ENCODE assay signal across 15 cellular contexts in the genomic region with DNA sequence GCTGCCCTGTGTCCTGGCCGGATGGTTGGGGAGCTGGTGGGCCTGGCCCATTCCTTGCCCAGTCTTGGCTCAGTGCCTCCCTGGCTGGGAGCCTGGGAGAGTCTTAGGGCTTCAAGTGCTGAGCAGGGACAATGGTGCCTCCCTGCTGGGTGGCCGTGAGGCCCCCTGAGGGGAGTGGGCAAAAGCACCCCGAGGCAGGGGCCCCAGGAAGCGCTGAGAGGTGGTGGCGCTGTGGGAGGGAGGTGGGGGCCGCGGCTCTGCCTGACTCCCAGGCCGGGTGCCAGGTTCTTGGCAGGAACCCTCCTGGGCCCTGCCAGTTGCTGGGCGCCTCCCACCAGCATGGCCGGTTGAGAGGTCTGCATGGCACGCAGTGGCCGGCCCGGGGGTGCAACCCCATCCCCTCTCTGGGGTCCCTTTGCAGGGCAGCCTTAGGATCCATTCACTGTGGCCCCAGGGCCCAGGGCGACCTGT. TPM values are rescaled to one million over a fixed set of nuclear protein-coding genes. Genes with fewer than 3 reads are reported as not detected.
DNase-seq lines count a peak whose midpoint lies in the region; ATAC-seq and TF ChIP-seq lines count a peak whose summit lies in the region.
"Had no signal": no experiment of that assay in that cellular context is flagged by ENCODE, and none has a peak within 500 bp of the region (broad histone marks: within the 10 kb centered on the region; RNA-seq: fewer than 3 reads in every experiment).

No MANE protein-coding gene starts in this region.

- no peak for TF ChIP-seq POLR2A in esophagus squamous epithelium (IDR thresholded peaks at IDR 0.05)

- H3K27ac ChIP-seq in esophagus squamous epithelium, result peak overlapping the region; percentile 85 to 95 (median 91)

- TF ChIP-seq CTCF in esophagus squamous epithelium (IDR thresholded peaks at IDR 0.05), result no peak
- no peak for TF ChIP-seq CTCF in nephron progenitor cell (IDR thresholded peaks at IDR 0.05)

- no peaks in the 10 kb centered on the region for H3K9me3 ChIP-seq in esophagus squamous epithelium

- no peaks in the 10 kb centered on the region for H3K27me3 Mint-ChIP-seq in nephron progenitor cell (ENCODE audit: low read depth, poor library complexity)
- H3K27me3 Mint-ChIP-seq in stimulated activated naive CD8-positive, alpha-beta T cell treated with anti-CD3 and anti-CD28 coated beads, Interleukin-15, amount 100 ng/mL, for 72 hours, result no peaks in the 10 kb centered on the region

- peaks cover 0 to 6% (median 0%) of the 10 kb centered on the region in 4 donors for H3K27me3 ChIP-seq in esophagus squamous epithelium

- H3K36me3 ChIP-seq in esophagus squamous epithelium, result peaks cover 0 to 5% (median 0%) of the 10 kb centered on the region in 3 donors

- peak overlapping the region in 3 of 4 donors; percentile 1 to 41 (median 17) for H3K4me3 ChIP-seq in esophagus squamous epithelium

- no CpG with 5 or more reads among the region's 14 CpGs for WGBS in esophagus squamous epithelium, 2 donors

- H3K27ac Mint-ChIP-seq in nephron progenitor cell, result peak overlapping the region; percentile 87
- no peak overlapping the region for H3K27ac Mint-ChIP-seq in stimulated activated naive CD8-positive, alpha-beta T cell treated with anti-CD3 and anti-CD28 coated beads, Interleukin-15, amount 100 ng/mL, for 72 hours
- H3K27ac Mint-ChIP-seq: activated T-helper 2 cell treated with anti-CD3 and anti-CD28 coated beads, Interferon-gamma antibody, Interleukin-2, Interleukin-4, amounts not matched to agents 10 μg/mL and 5 μg/mL and 100 μg/mL, durations not matched to agents 14 hours and 24 hours and 36 hours had no signal

- no peak for ATAC-seq in stimulated activated naive CD8-positive, alpha-beta T cell treated with anti-CD3 and anti-CD28 coated beads, Interleukin-15, amount 100 ng/mL, for 72 hours
- ATAC-seq: stimulated activated naive B cell treated with anti-CD40 and anti-IgM and Interleukin-4, amounts not matched to agents 10 μg/mL and 1 μg/mL and 100 μg/mL, for 72 hours had no signal

- peaks cover 22% of the 10 kb centered on the region for H3K36me3 Mint-ChIP-seq in nephron progenitor cell (ENCODE audit: low read depth)

- peaks cover 15% of the 10 kb centered on the region for H3K9me3 Mint-ChIP-seq in nephron progenitor cell
- peaks cover 7 to 9% of the 10 kb centered on the region in 2 donors for H3K9me3 Mint-ChIP-seq in stimulated activated naive CD8-positive, alpha-beta T cell treated with anti-CD3 and anti-CD28 coated beads, Interleukin-15, amount 100 ng/mL, for 72 hours

- no peak overlapping the region for H3K4me3 Mint-ChIP-seq in nephron progenitor cell
- no peak overlapping the region for H3K4me3 Mint-ChIP-seq in stimulated activated naive CD8-positive, alpha-beta T cell treated with anti-CD3 and anti-CD28 coated beads, Interleukin-15, amount 100 ng/mL, for 72 hours
- H3K4me3 Mint-ChIP-seq: stimulated activated naive B cell treated with anti-CD40 and anti-IgM and Interleukin-4, amounts not matched to agents 10 μg/mL and 1 μg/mL and 100 μg/mL, for 72 hours had no signal

- intact Hi-C loops in esophagus squamous epithelium (cut with DNase I), result no loop called here

- H3K4me1 ChIP-seq in esophagus squamous epithelium, result peaks cover 47 to 90% (median 72%) of the 10 kb centered on the region in 3 donors

- peak; percentile 33 to 87 for DNase-seq in NCI-H446 (lab: John Stamatoyannopoulos, UW)
- DNase-seq in NCI-H446 treated with DMSO at 0.1 percent for 48 hours (lab: John Stamatoyannopoulos, UW), result no peak
- DNase-seq in esophagus squamous epithelium (lab: John Stamatoyannopoulos, UW), result no peak
- DNase-seq in nephron progenitor cell, result no peak
- no peak for DNase-seq in stimulated activated naive CD8-positive, alpha-beta T cell treated with anti-CD3 and anti-CD28 coated beads, Interleukin-15, amount 100 ng/mL, for 72 hours
- no peak for DNase-seq in ureter (ENCODE audit: low spot score)
- DNase-seq in GM19238 (ENCODE audit: insufficient read length, low spot score), result no peak
- no peak for DNase-seq in SIG-M5 (lab: John Stamatoyannopoulos, UW)
- DNase-seq: ACHN; cerebellar nuclear complex; NCI-H526; stimulated activated CD4-positive, alpha-beta T cell treated with anti-CD3 and anti-CD28 coated beads, Interleukin-2, amount 100 ng/mL, for 24 hours; stimulated activated naive B cell treated with anti-CD40 and anti-IgM and Interleukin-4, amounts not matched to agents 10 μg/mL and 1 μg/mL and 100 μg/mL, for 72 hours had no signal

- H3K4me1 Mint-ChIP-seq in nephron progenitor cell, result peaks cover 52% of the 10 kb centered on the region
- peaks cover 7% of the 10 kb centered on the region for H3K4me1 Mint-ChIP-seq in stimulated activated naive CD8-positive, alpha-beta T cell treated with anti-CD3 and anti-CD28 coated beads, Interleukin-15, amount 100 ng/mL, for 72 hours

RNA-seq across cellular contexts. Expression of gene RPS21, which starts 9.3 kb away (rescaled TPM):
- total RNA-seq in esophagus squamous epithelium (1,000 to 10,000 TPM in 3 of 4 donors, 100 to 1,000 TPM in 1; 819 to 3,701 (median 3,102) TPM), ureter (1,691 TPM)

RNA-seq across cellular contexts. Expression of gene LAMA5, which starts 10.5 kb away (rescaled TPM):
- total RNA-seq in esophagus squamous epithelium, result 100 to 1,000 TPM in 2 of 4 donors, 10 to 100 TPM in 2; 60.4 to 127 (median 98.9) TPM
- total RNA-seq in ureter, result 433 TPM

RNA-seq across cellular contexts. Expression of gene CABLES2, which starts 29.4 kb away (rescaled TPM):
- total RNA-seq in esophagus squamous epithelium (1 to 10 TPM; 2.0 to 3.8 (median 2.2) TPM), ureter (4.0 TPM)

RNA-seq across cellular contexts. Expression of gene RBBP8NL, which starts 49.7 kb away (rescaled TPM):
- 1 to 10 TPM; 1.1 to 6.2 (median 4.0) TPM for total RNA-seq in esophagus squamous epithelium
- 11.4 TPM for total RNA-seq in ureter
- total RNA-seq: activated T-helper 2 cell treated with anti-CD3 and anti-CD28 coated beads, Interferon-gamma antibody, Interleukin-2, Interleukin-4, amounts not matched to agents 10 μg/mL and 5 μg/mL and 100 μg/mL, durations not matched to agents 14 hours and 24 hours and 36 hours; omental fat pad had no signal

Comparison
In these comparisons a context has a peak if more than half of its experiments do, and no peak if none do; other contexts are left out.
1. DNase-seq: peak in NCI-H446 (2 of 2); none in NCI-H446 treated with DMSO at 0.1 percent for 48 hours (single experiment), esophagus squamous epithelium (single experiment), nephron progenitor cell (single experiment), stimulated activated naive CD8-positive, alpha-beta T cell treated with anti-CD3 and anti-CD28 coated beads, Interleukin-15, amount 100 ng/mL, for 72 hours (0 of 2), ureter (single experiment), GM19238 (single experiment) and SIG-M5 (single experiment).